6 cellular contexts compared by ENCODE assay signal in the genomic region with DNA sequence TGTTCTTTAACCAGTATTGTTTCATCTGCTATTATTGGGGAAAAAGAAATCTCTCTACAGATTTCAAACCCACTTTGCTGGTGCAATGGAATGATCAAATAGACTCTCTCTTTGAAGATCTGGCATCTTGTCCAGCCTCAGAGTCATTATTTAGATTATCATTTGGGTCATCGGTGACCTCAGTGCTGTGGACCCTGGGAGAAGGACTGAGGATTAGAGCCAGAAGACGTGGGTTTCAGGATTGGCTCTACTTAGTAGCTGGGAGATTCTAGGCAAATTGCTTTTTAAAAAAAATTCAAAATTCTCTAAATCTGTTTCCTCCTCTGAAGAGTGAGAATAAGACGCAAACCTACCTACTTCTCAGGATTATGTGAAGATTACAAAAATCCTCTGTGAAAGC.
"Had no signal": no experiment of that assay in that cellular context is flagged by ENCODE, and none has a peak within 500 bp of the region (broad histone marks: within the 10 kb centered on the region; RNA-seq: fewer than 3 reads in every experiment).

No MANE protein-coding gene starts in this region.

- H3K4me1 Mint-ChIP-seq: IgD-negative memory B cell had no signal

- DNase-seq: KBM-7, KG1 had no signal

- H3K4me3 Mint-ChIP-seq: IgD-negative memory B cell had no signal

- H3K27ac ChIP-seq: HL-60 had no signal

- H3K4me3 ChIP-seq: K562 had no signal

- H3K36me3 Mint-ChIP-seq: IgD-negative memory B cell had no signal

- ATAC-seq: HepG2, K562 had no signal
